In the genomic region with DNA sequence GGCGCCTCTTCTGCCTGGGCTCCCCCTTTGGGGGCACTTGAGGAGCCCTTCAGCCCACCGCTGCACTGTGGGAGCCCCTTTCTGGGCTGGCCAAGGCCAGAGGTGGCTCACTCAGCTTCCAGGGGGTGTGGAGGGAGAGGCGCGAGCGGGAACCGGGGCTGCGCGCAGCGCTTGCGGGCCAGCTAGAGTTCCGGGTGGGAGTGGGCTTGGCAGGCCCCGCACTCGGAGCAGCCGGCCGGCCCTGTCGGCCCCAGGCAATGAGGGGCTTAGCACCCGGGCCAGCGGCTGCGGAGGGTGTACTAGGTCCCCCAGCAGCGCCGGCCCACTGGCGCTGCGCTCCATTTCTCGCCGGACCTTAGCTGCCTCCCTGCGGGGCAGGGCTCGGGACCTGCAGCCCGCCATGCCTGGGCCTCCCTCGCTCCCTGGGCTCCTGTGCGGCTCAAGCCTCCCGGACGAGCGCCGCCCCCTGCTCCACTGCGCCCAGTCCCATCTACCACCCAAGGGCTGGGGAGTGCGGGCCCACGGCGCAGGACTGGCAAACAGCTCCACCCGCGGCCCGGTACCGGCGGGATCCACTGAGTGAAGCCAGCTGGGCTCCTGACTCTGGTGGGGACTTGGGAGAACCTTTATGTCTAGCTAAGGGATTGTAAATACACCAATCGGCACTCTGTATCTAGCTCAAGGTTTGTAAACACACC, we compare ENCODE assay signal across 6 cellular contexts. TPM values are rescaled to one million over a fixed set of nuclear protein-coding genes. Genes with fewer than 3 reads are reported as not detected.
"Had no signal": no experiment of that assay in that cellular context is flagged by ENCODE, and none has a peak within 500 bp of the region (broad histone marks: within the 10 kb centered on the region; RNA-seq: fewer than 3 reads in every experiment).

No MANE protein-coding gene starts in this region.

RNA-seq across cellular contexts. Expression of gene LDHB, which starts 3.9 kb away (rescaled TPM):
- total RNA-seq: HepG2 had no signal

RNA-seq across cellular contexts. Expression of gene GYS2, which starts 56.9 kb away (rescaled TPM):
- total RNA-seq: HepG2, HT-29, HT1080, IMR-90, K562 had no signal
- polyA plus RNA-seq: HepG2, IgD-negative memory B cell, IMR-90, K562 had no signal
